In genomic region chr2:124088621-124089020, GRCh38 we compare ENCODE assay signal across 25 cellular contexts.
"Had no signal": no experiment of that assay in that cellular context is flagged by ENCODE, and none has a peak within 500 bp of the region (broad histone marks: within the 10 kb centered on the region; RNA-seq: fewer than 3 reads in every experiment).

No MANE protein-coding gene starts in this region.

- FAIRE-seq: urothelium cell line had no signal

- ATAC-seq: natural killer cell; psoas muscle; right cardiac atrium; sciatic nerve; stimulated activated effector memory CD8-positive, alpha-beta T cell treated with anti-CD3 and anti-CD28 coated beads, Interleukin-12 subunit alpha, Interleukin-12 subunit beta, amount 100 ng/mL, for 72 hours; stimulated activated naive B cell treated with anti-CD40 and anti-IgM and Interleukin-4, amounts not matched to agents 10 μg/mL and 1 μg/mL and 100 μg/mL, for 72 hours had no signal

- H3K4me1 ChIP-seq: neural progenitor cell, parathyroid adenoma, psoas muscle, thyroid gland, tibial nerve, upper lobe of left lung, vagina had no signal

- H3K27ac ChIP-seq: neural progenitor cell, ovary, parathyroid adenoma, psoas muscle, skin epidermis, stomach, thoracic aorta, thyroid gland, tibial nerve, upper lobe of left lung, vagina had no signal

- H3K79me2 ChIP-seq: parathyroid adenoma had no signal

- H3K9me3 ChIP-seq: ovary, psoas muscle, thoracic aorta, thyroid gland, vagina had no signal

- H3K4me3 ChIP-seq: neural progenitor cell, ovary, psoas muscle, skin epidermis, stomach, thoracic aorta, thyroid gland, tibial nerve, upper lobe of left lung, vagina had no signal

- DNase-seq: natural killer cell; occipital lobe; ovary; posterior cingulate gyrus; psoas muscle; right cardiac atrium; stimulated activated CD4-positive, alpha-beta T cell treated with anti-CD3 and anti-CD28 coated beads, Interleukin-15, amount 100 ng/mL, for 24 hours; stimulated activated CD4-positive, alpha-beta T cell treated with anti-CD3 and anti-CD28 coated beads, Interleukin-2, amount 100 ng/mL, for 24 hours; stimulated activated CD4-positive, alpha-beta T cell treated with anti-CD3 and anti-CD28 coated beads, Interleukin-2, amount 100 ng/mL, for 48 hours; stimulated activated CD4-positive, alpha-beta T cell treated with anti-CD3 and anti-CD28 coated beads, Interleukin-4, amount 100 ng/mL, for 24 hours; stimulated activated naive B cell treated with anti-CD40 and anti-IgM and Interleukin-4, amounts not matched to agents 10 μg/mL and 1 μg/mL and 100 μg/mL, for 72 hours; stimulated activated naive CD4-positive, alpha-beta T cell treated with Interleukin-2 at 50 U/mL for 16 hours; stomach; thyroid gland; trophoblast cell; upper lobe of left lung had no signal

- H3K4me2 ChIP-seq: neural progenitor cell had no signal

- H3K27me3 ChIP-seq: neural progenitor cell, ovary, stomach, thyroid gland, tibial nerve, upper lobe of left lung, vagina had no signal

- H2AFZ ChIP-seq: neural progenitor cell, parathyroid adenoma had no signal

- H3K9ac ChIP-seq: neural progenitor cell, parathyroid adenoma had no signal

- H3K36me3 ChIP-seq: neural progenitor cell, ovary, stomach, thoracic aorta, thyroid gland, tibial nerve, upper lobe of left lung, vagina had no signal
